In genomic region chr2:236601306-236602202, GRCh38 we compare ENCODE assay signal across 1 cellular context.
TF ChIP-seq lines count a peak whose summit lies in the region.

No MANE protein-coding gene starts in this region.

TF ChIP-seq in GM12878, 131 proteins besides CTCF, POLR2A, EP300 and RAD21 (continued from another document and continues in another):
- TF ChIP-seq ZBTB4 (CRISPR knock-in tag; IDR thresholded peaks at IDR 0.05) (no peak), SMAD5 (IDR thresholded peaks at IDR 0.05; ENCODE audit: low read depth) (no peak), ZNF274 (IDR thresholded peaks at IDR 0.05; ENCODE audit: insufficient read depth, insufficient read length) (no peak), IKZF1 (conservative IDR thresholded peaks at IDR 0.05) (no peak), POLR2AphosphoS5 (IDR thresholded peaks at IDR 0.05; ENCODE audit: low read length) (no peak), NR2C1 (IDR thresholded peaks at IDR 0.05) (no peak), PKNOX1 (IDR thresholded peaks at IDR 0.05) (no peak), JUNB (IDR thresholded peaks at IDR 0.05) (peak; percentile 39; the same call in 1 of the 2 replicates), CHD2 (IDR thresholded peaks at IDR 0.05; ENCODE audit: borderline replicate concordance, low read depth, low read length) (no peak), PAX5 (IDR thresholded peaks at IDR 0.05; ENCODE audit: borderline replicate concordance, low read depth, low read length) (peak; percentile 94), ZBTB33 (IDR thresholded peaks at IDR 0.05) (no peak), USF2 (IDR thresholded peaks at IDR 0.05; ENCODE audit: borderline replicate concordance, low read depth, low read length) (no peak), MLLT1 (IDR thresholded peaks at IDR 0.05) (no peak), CHD1 (IDR thresholded peaks at IDR 0.05; ENCODE audit: low read depth, low read length) (no peak), ZNF384 (IDR thresholded peaks at IDR 0.05; ENCODE audit: borderline replicate concordance, low read depth, low read length) (no peak), GATAD2B (conservative IDR thresholded peaks at IDR 0.05; ENCODE audit: low read depth) (peak; percentile 36; the same call in 1 of the 2 replicates), ZNF24 (IDR thresholded peaks at IDR 0.05) (no peak), ASH2L (IDR thresholded peaks at IDR 0.05; ENCODE audit: borderline replicate concordance, low read depth) (no peak), BCLAF1 (IDR thresholded peaks at IDR 0.05) (no peak), TARDBP (IDR thresholded peaks at IDR 0.05; ENCODE audit: borderline replicate concordance) (no peak), SRF (IDR thresholded peaks at IDR 0.05; ENCODE audit: low read depth in 2 of 2, low read length in 2 of 2) (no peak), HDGF (IDR thresholded peaks at IDR 0.05) (no peak), E2F4 (IDR thresholded peaks at IDR 0.05; ENCODE audit: low read depth, low read length) (no peak), BCL3 (IDR thresholded peaks at IDR 0.05; ENCODE audit: borderline replicate concordance, insufficient read depth, low read depth, low read length, poor library complexity, severe bottlenecking) (peak; percentile 19), IRF5 (IDR thresholded peaks at IDR 0.05; ENCODE audit: borderline replicate concordance) (no peak), TCF12 (IDR thresholded peaks at IDR 0.05; ENCODE audit: low read depth, low read length) (0 out of 2 replicates have a peak, but pooled peaks have one; percentile 43), BCL11A (IDR thresholded peaks at IDR 0.05; ENCODE audit: low read depth, low read length) (no peak), E4F1 (IDR thresholded peaks at IDR 0.05; ENCODE audit: borderline replicate concordance, partially characterized antibody) (no peak), HCFC1 (IDR thresholded peaks at IDR 0.05; ENCODE audit: low read length) (no peak), POLR2AphosphoS2 (IDR thresholded peaks at IDR 0.05; ENCODE audit: low read depth, low read length) (no peak), WRNIP1 (IDR thresholded peaks at IDR 0.05; ENCODE audit: borderline replicate concordance, low read depth, low read length) (no peak), RBBP5 (conservative IDR thresholded peaks at IDR 0.05) (no peak), DPF2 (IDR thresholded peaks at IDR 0.05) (no peak), ZNF687 (IDR thresholded peaks at IDR 0.05) (0 out of 2 replicates have a peak, but pooled peaks have one; percentile 22), ZZZ3 (IDR thresholded peaks at IDR 0.05; ENCODE audit: control insufficient read depth, insufficient read length, low read depth) (no peak)
